Comparison of ENCODE assay signal across 8 cellular contexts in genomic region chr5:90529939-90530677, GRCh38. TPM values are rescaled to one million over a fixed set of nuclear protein-coding genes. Genes with fewer than 3 reads are reported as not detected.
DNase-seq lines count a peak whose midpoint lies in the region; ATAC-seq and TF ChIP-seq lines count a peak whose summit lies in the region.

No MANE protein-coding gene starts in this region.

- no peaks in the 10 kb centered on the region for H3K4me1 ChIP-seq in ectodermal cell (ENCODE audit: control insufficient read depth, insufficient read depth, low read length)
- peaks cover 1 to 8% of the 10 kb centered on the region in 2 donors for H3K4me1 ChIP-seq in lung (ENCODE audit: control insufficient read depth in 2 of 2, insufficient read depth in 2 of 2, low read length in 2 of 2)

- H3K36me3 ChIP-seq in ectodermal cell (ENCODE audit: control insufficient read depth, insufficient read depth, low read length) (no peaks in the 10 kb centered on the region), lung (ENCODE audit: control insufficient read depth in 2 of 2, insufficient read depth in 2 of 2, low read length in 2 of 2) (peaks cover 0 to under 1% of the 10 kb centered on the region in 2 donors)

- no peaks in the 10 kb centered on the region for H3K27me3 ChIP-seq in ectodermal cell (ENCODE audit: control insufficient read depth, insufficient read depth, low read length, poor library complexity, severe bottlenecking)
- H3K27me3 ChIP-seq in lung (ENCODE audit: control insufficient read depth, insufficient read depth), result no peaks in the 10 kb centered on the region

- CTCF ChIA-PET in activated B cell treated with CpG ODN at 0.5 μM for 24 hours (lab: Charles Lee), result interaction anchor here (0.6 to 1.7 kb wide), 9 partner anchors 30 to 142 kb away, joined by 3 to 25 read pairs (median 4); partner anchors contain the start of gene CETN3

- H3K36me3 Mint-ChIP-seq in activated B cell treated with CpG ODN at 0.5 μM for 24 hours (ENCODE audit: low read depth), result peaks cover 17% of the 10 kb centered on the region

- H3K4me1 Mint-ChIP-seq in activated B cell treated with CpG ODN at 0.5 μM for 24 hours, result peaks cover 31% of the 10 kb centered on the region

- no peak for TF ChIP-seq CTCF in activated B cell treated with CpG ODN at 0.5 μM for 24 hours (IDR thresholded peaks at IDR 0.05)
- peak; percentile 55 for TF ChIP-seq CTCF in lung (IDR thresholded peaks at IDR 0.05; ENCODE audit: control extremely low read depth, extremely low read depth)

- no peaks in the 10 kb centered on the region for H3K9me3 ChIP-seq in ectodermal cell (ENCODE audit: control insufficient read depth, low read length)
- no peaks in the 10 kb centered on the region for H3K9me3 ChIP-seq in lung (ENCODE audit: control insufficient read depth in 2 of 2, insufficient read depth in 1 of 2, low read length in 1 of 2)

- POLR2A ChIA-PET in activated B cell treated with CpG ODN at 0.5 μM for 24 hours (lab: Charles Lee), result interaction anchor here (0.6 to 2.6 kb wide), 4 partner anchors 56 to 853 kb away, joined by 4 to 31 read pairs (median 6); partner anchors contain the start of genes ARRDC3, CETN3, MBLAC2 and POLR3G

- no peaks in the 10 kb centered on the region for H3K9me3 Mint-ChIP-seq in activated B cell treated with CpG ODN at 0.5 μM for 24 hours

- H3K27ac Mint-ChIP-seq in activated B cell treated with CpG ODN at 0.5 μM for 24 hours, result peak overlapping the region; percentile 97

- peak overlapping the region; percentile 91 for H3K4me3 ChIP-seq in ectodermal cell (ENCODE audit: insufficient read depth, low read depth, low read length)
- peak overlapping the region; percentile 93 for H3K4me3 ChIP-seq in lung

- ATAC-seq in GM18511 (IDR thresholded peaks at IDR 0.05; ENCODE audit: unreplicated experiment) (peak; percentile 59), HG03045 (IDR thresholded peaks at IDR 0.05; ENCODE audit: unreplicated experiment) (peak; percentile 55), activated B cell treated with CpG ODN at 0.5 μM for 24 hours (ENCODE audit: low read depth) (peak; percentile 41), lung (ENCODE audit: insufficient read depth, low FRiP score) (peak; percentile 70)

- H3K27ac ChIP-seq in ectodermal cell (ENCODE audit: insufficient read depth, low read depth, low read length, poor library complexity, severe bottlenecking) (peak overlapping the region; percentile 64), lung (ENCODE audit: low read depth in 1 of 2, low read length in 1 of 2) (peak overlapping the region; percentile 90 to 97)

- peak; percentile 79 for DNase-seq in AG08395 (ENCODE audit: low spot score)
- peak; percentile 26 for DNase-seq in NCI-H2171 (lab: John Stamatoyannopoulos, UW)
- no peak for DNase-seq in activated B cell treated with CpG ODN at 0.5 μM for 24 hours
- peak; percentile 74 for DNase-seq in lung (ENCODE audit: low spot score)
- peak; percentile 12 for DNase-seq in stimulated activated CD8-positive, alpha-beta memory T cell treated with anti-CD3 and anti-CD28 coated beads, Interleukin-12 subunit alpha, Interleukin-12 subunit beta, amount 100 ng/mL, for 24 hours (ENCODE audit: extremely low read depth)

- H3K27me3 Mint-ChIP-seq in activated B cell treated with CpG ODN at 0.5 μM for 24 hours, result peaks cover 22% of the 10 kb centered on the region

- intact Hi-C loops in activated B cell treated with CpG ODN at 0.5 μM for 24 hours (cut with micrococcal nuclease), result loop anchor here (1.0 to 5.0 kb wide), 8 partner anchors 21 to 1801 kb away; partner anchors contain the start of genes CETN3, MBLAC2 and POLR3G

- peak overlapping the region; percentile 100 for H3K4me3 Mint-ChIP-seq in activated B cell treated with CpG ODN at 0.5 μM for 24 hours

- WGBS in ectodermal cell, 2 experiments, result 5 to 10% methylated on average over 12 to 13 of the region's 13 CpGs
- WGBS in lung, 2 donors, result 7 to 9% methylated on average over 13 of the region's 13 CpGs

RNA-seq across cellular contexts. Expression of gene LYSMD3, which starts 0.7 kb away (rescaled TPM):
- total RNA-seq in activated B cell treated with CpG ODN at 0.5 μM for 24 hours (18.3 and 18.4 TPM in 2 replicates), lung (10 to 100 TPM; 18.0 to 32.8 TPM)
- 13.2 TPM for polyA plus RNA-seq in ectodermal cell (2013, experiment 1 of 4)
- 11.2 TPM for polyA plus RNA-seq in ectodermal cell (2013, experiment 2 of 4)
- polyA plus RNA-seq in ectodermal cell (2013, experiment 3 of 4), result 11.4 TPM
- polyA plus RNA-seq in ectodermal cell (2013, experiment 4 of 4), result 11.5 TPM
- polyA plus RNA-seq in lung, result 10 to 100 TPM in 1 of 2 donors, 1 to 10 TPM in 1; 5.7 to 10.1 TPM

RNA-seq across cellular contexts. Expression of gene ADGRV1, which starts 28.5 kb away (rescaled TPM):
- total RNA-seq in activated B cell treated with CpG ODN at 0.5 μM for 24 hours, result 0.13 TPM in 1 of 2 replicates, not detected in the other
- 36.0 TPM for polyA plus RNA-seq in ectodermal cell (2013, experiment 1 of 4)
- polyA plus RNA-seq in ectodermal cell (2013, experiment 2 of 4), result 43.8 TPM
- polyA plus RNA-seq in ectodermal cell (2013, experiment 3 of 4), result 32.6 TPM
- 38.3 TPM for polyA plus RNA-seq in ectodermal cell (2013, experiment 4 of 4)
- 10 to 100 TPM; 39.9 to 66.2 TPM for total RNA-seq in lung
- 10 to 100 TPM in 1 of 2 donors, 1 to 10 TPM in 1; 3.6 to 16.5 TPM for polyA plus RNA-seq in lung

RNA-seq across cellular contexts. Expression of gene POLR3G, which starts 55.4 kb away (rescaled TPM):
- total RNA-seq in activated B cell treated with CpG ODN at 0.5 μM for 24 hours, result 2.9 and 3.1 TPM in 2 replicates
- polyA plus RNA-seq in ectodermal cell (2013, experiment 1 of 4), result 8.6 TPM
- 7.1 TPM for polyA plus RNA-seq in ectodermal cell (2013, experiment 2 of 4)
- 5.4 TPM for polyA plus RNA-seq in ectodermal cell (2013, experiment 3 of 4)
- polyA plus RNA-seq in ectodermal cell (2013, experiment 4 of 4), result 5.8 TPM
- total RNA-seq in lung, result 1 to 10 TPM; 1.1 to 1.3 TPM
- 1 to 10 TPM; 1.3 TPM for polyA plus RNA-seq in lung

RNA-seq across cellular contexts. Expression of gene MBLAC2, which starts 55.5 kb away (rescaled TPM):
- total RNA-seq in activated B cell treated with CpG ODN at 0.5 μM for 24 hours (6.4 and 7.3 TPM in 2 replicates), lung (1 to 10 TPM; 4.6 to 6.5 TPM)
- polyA plus RNA-seq in ectodermal cell (2013, experiment 1 of 4), result 6.1 TPM
- polyA plus RNA-seq in ectodermal cell (2013, experiment 2 of 4), result 4.5 TPM
- polyA plus RNA-seq in ectodermal cell (2013, experiment 3 of 4), result 4.3 TPM
- polyA plus RNA-seq in ectodermal cell (2013, experiment 4 of 4), result 4.7 TPM
- 1 to 10 TPM; 1.9 to 2.0 TPM for polyA plus RNA-seq in lung

Comparison
In these comparisons a context has a peak if more than half of its experiments do, and no peak if none do; other contexts are left out.
1. RNA of gene ADGRV1, which starts 28.5 kb away (total RNA-seq): 39.9 to 66.2 TPM in lung; 0.13 TPM in activated B cell treated with CpG ODN at 0.5 μM for 24 hours; every median in the first group is over 10 times any median in the second.
2. Peak in every context shown above with its lines, with median percentiles within 50 percentile points of each other: ATAC-seq.